Comparison of ENCODE assay signal across 27 cellular contexts in genomic region chr14:92943855-92944570, GRCh38. TPM values are rescaled to one million over a fixed set of nuclear protein-coding genes. Genes with fewer than 3 reads are reported as not detected.
A peak's percentile ranks its signal among the peaks of the same experiment; 100 is the strongest.
DNase-seq lines count a peak whose midpoint lies in the region; ATAC-seq and TF ChIP-seq lines count a peak whose summit lies in the region.
"Had no signal": no experiment of that assay in that cellular context is flagged by ENCODE, and none has a peak within 500 bp of the region (broad histone marks: within the 10 kb centered on the region; RNA-seq: fewer than 3 reads in every experiment).

No MANE protein-coding gene starts in this region.

- H3K4me1 Mint-ChIP-seq in activated naive CD4-positive, alpha-beta T cell treated with anti-CD3 and anti-CD28 coated beads, Interleukin-2, amount 10 ng/mL, durations not matched to agents 7 days and 5 days: no peaks in the 10 kb centered on the region
- H3K4me1 Mint-ChIP-seq in glutamatergic neuron (ENCODE audit: low read depth, unreplicated experiment) (peaks cover 23% of the 10 kb centered on the region), type B pancreatic cell (ENCODE audit: unreplicated experiment) (no peaks in the 10 kb centered on the region)
- H3K4me1 Mint-ChIP-seq: CD4-positive, alpha-beta memory T cell had no signal

- peak overlapping the region; percentile 4 to 38 for H3K27ac Mint-ChIP-seq in activated naive CD4-positive, alpha-beta T cell treated with anti-CD3 and anti-CD28 coated beads, Interleukin-2, amount 50 U/mL, for 72 hours
- H3K27ac Mint-ChIP-seq in activated naive CD4-positive, alpha-beta T cell treated with anti-CD3 and anti-CD28 coated beads, Interleukin-2, amount 10 ng/mL, durations not matched to agents 7 days and 5 days: no peak overlapping the region
- peak overlapping the region; percentile 29 for H3K27ac Mint-ChIP-seq in glutamatergic neuron (ENCODE audit: unreplicated experiment)
- H3K27ac Mint-ChIP-seq in type B pancreatic cell: peak overlapping the region; percentile 42
- H3K27ac Mint-ChIP-seq: IgD-negative memory B cell had no signal

- no peaks in the 10 kb centered on the region for H3K27me3 ChIP-seq in SJCRH30

- H3K4me3 Mint-ChIP-seq in activated naive CD4-positive, alpha-beta T cell treated with anti-CD3 and anti-CD28 coated beads, Interleukin-2, amount 10 ng/mL, durations not matched to agents 7 days and 5 days: no peak overlapping the region
- H3K4me3 Mint-ChIP-seq in glutamatergic neuron (ENCODE audit: unreplicated experiment) (no peak overlapping the region), type B pancreatic cell (no peak overlapping the region)
- H3K4me3 Mint-ChIP-seq: CD4-positive, alpha-beta memory T cell had no signal

- ATAC-seq in activated naive CD4-positive, alpha-beta T cell treated with anti-CD3 and anti-CD28 coated beads, Interleukin-2, amount 50 U/mL, for 72 hours: no peak
- no peak for ATAC-seq in HG02938 (IDR thresholded peaks at IDR 0.05; ENCODE audit: unreplicated experiment)
- ATAC-seq: HCT116 had no signal

- no peaks in the 10 kb centered on the region for H3K9me3 Mint-ChIP-seq in activated naive CD4-positive, alpha-beta T cell treated with anti-CD3 and anti-CD28 coated beads, Interleukin-2, amount 50 U/mL, for 72 hours
- no peaks in the 10 kb centered on the region for H3K9me3 Mint-ChIP-seq in activated naive CD4-positive, alpha-beta T cell treated with anti-CD3 and anti-CD28 coated beads, Interleukin-2, amount 10 ng/mL, durations not matched to agents 7 days and 5 days
- H3K9me3 Mint-ChIP-seq in glutamatergic neuron (ENCODE audit: unreplicated experiment): peaks cover 18% of the 10 kb centered on the region
- no peaks in the 10 kb centered on the region for H3K9me3 Mint-ChIP-seq in type B pancreatic cell
- H3K9me3 Mint-ChIP-seq: IgD-negative memory B cell had no signal

- no peak overlapping the region for H3K4me3 ChIP-seq in SJCRH30
- H3K4me3 ChIP-seq: PC-9 had no signal

- CTCF ChIA-PET in activated naive CD4-positive, alpha-beta T cell treated with anti-CD3 and anti-CD28 coated beads, Interleukin-2, amount 10 ng/mL, durations not matched to agents 7 days and 5 days (lab: Charles Lee): no interaction called here

- H3K9me3 ChIP-seq in SJCRH30 (replicated peaks): no peaks in the 10 kb centered on the region

- H3K27ac ChIP-seq in SJCRH30: peak overlapping the region; percentile 43
- H3K27ac ChIP-seq: PC-9 had no signal

- TF ChIP-seq CTCF in glutamatergic neuron (IDR thresholded peaks at IDR 0.05; ENCODE audit: partially characterized antibody, unreplicated experiment): no peak
- TF ChIP-seq CTCF in type B pancreatic cell (conservative IDR thresholded peaks at IDR 0.05): no peak

- H3K36me3 Mint-ChIP-seq in activated naive CD4-positive, alpha-beta T cell treated with anti-CD3 and anti-CD28 coated beads, Interleukin-2, amount 50 U/mL, for 72 hours: no peaks in the 10 kb centered on the region
- H3K36me3 Mint-ChIP-seq in activated naive CD4-positive, alpha-beta T cell treated with anti-CD3 and anti-CD28 coated beads, Interleukin-2, amount 10 ng/mL, durations not matched to agents 7 days and 5 days: peaks cover 8% of the 10 kb centered on the region
- H3K36me3 Mint-ChIP-seq in glutamatergic neuron (ENCODE audit: unreplicated experiment) (no peaks in the 10 kb centered on the region), type B pancreatic cell (no peaks in the 10 kb centered on the region)

- peaks cover 25% of the 10 kb centered on the region for H3K36me3 ChIP-seq in SJCRH30

- DNase-seq in activated naive CD4-positive, alpha-beta T cell treated with anti-CD3 and anti-CD28 coated beads, Interleukin-2, amount 50 U/mL, for 72 hours (ENCODE audit: low spot score in 2 of 2): no peak
- DNase-seq in activated naive CD4-positive, alpha-beta T cell treated with anti-CD3 and anti-CD28 coated beads, Interleukin-2, amount 10 ng/mL, durations not matched to agents 7 days and 5 days: no peak
- DNase-seq in SJCRH30 (peak; percentile 81 to 83), glutamatergic neuron (no peak), type B pancreatic cell (ENCODE audit: extremely low spot score, unreplicated experiment) (no peak), NCI-H2171 treated with DMSO at 0.1 percent for 48 hours (lab: John Stamatoyannopoulos, UW) (no peak), NCI-H226 (no peak)
- DNase-seq: C1 segment of cervical spinal cord; CD4-positive, alpha-beta memory T cell; COR-L47; DMS 273 treated with DMSO at 0.1 percent for 48 hours; DMS79; EL; GF-D8; NCI-H1048; NCI-H1417; NCI-H1694; NCI-H2029 treated with DMSO at 0.1 percent for 48 hours; NCI-H2171; NCI-H446; NCI-H526; PC-9; Right ventricle myocardium superior had no signal

- peaks cover 43% of the 10 kb centered on the region for H3K4me1 ChIP-seq in SJCRH30

- H3K27me3 Mint-ChIP-seq in activated naive CD4-positive, alpha-beta T cell treated with anti-CD3 and anti-CD28 coated beads, Interleukin-2, amount 10 ng/mL, durations not matched to agents 7 days and 5 days: no peaks in the 10 kb centered on the region
- peaks cover 13% of the 10 kb centered on the region for H3K27me3 Mint-ChIP-seq in glutamatergic neuron (ENCODE audit: unreplicated experiment)
- H3K27me3 Mint-ChIP-seq in type B pancreatic cell: no peaks in the 10 kb centered on the region
- H3K27me3 Mint-ChIP-seq: CD4-positive, alpha-beta memory T cell; IgD-negative memory B cell had no signal

RNA-seq across cellular contexts. Expression of gene CHGA, which starts 21.1 kb away (rescaled TPM):
- total RNA-seq in activated naive CD4-positive, alpha-beta T cell treated with anti-CD3 and anti-CD28 coated beads, Interleukin-2, amount 50 U/mL, for 72 hours: not detected
- not detected in 2 replicates for total RNA-seq in SJCRH30 (2014; rRNA removed; shearing (Covaris generic))
- 663 TPM for total RNA-seq in glutamatergic neuron (ENCODE audit: unreplicated experiment)
- 1,527 and 3,424 TPM in 2 replicates for total RNA-seq in type B pancreatic cell (ENCODE audit: low replicate concordance)
- total RNA-seq: CD4-positive, alpha-beta memory T cell; PC-9; Right ventricle myocardium superior; RPMI7951 had no signal

Comparison
In these comparisons a context has a peak if more than half of its experiments do, and no peak if none do; other contexts are left out.
1. DNase-seq: peak in SJCRH30 (2 of 2); none in activated naive CD4-positive, alpha-beta T cell treated with anti-CD3 and anti-CD28 coated beads, Interleukin-2, amount 50 U/mL, for 72 hours (0 of 2), activated naive CD4-positive, alpha-beta T cell treated with anti-CD3 and anti-CD28 coated beads, Interleukin-2, amount 10 ng/mL, durations not matched to agents 7 days and 5 days (single experiment), glutamatergic neuron (single experiment), type B pancreatic cell (single experiment), NCI-H2171 treated with DMSO at 0.1 percent for 48 hours (single experiment) and NCI-H226 (single experiment).
2. RNA of gene CHGA, which starts 21.1 kb away (total RNA-seq): 1,527 to 3,424 TPM in type B pancreatic cell and 663 TPM in glutamatergic neuron (single experiment); not detected in activated naive CD4-positive, alpha-beta T cell treated with anti-CD3 and anti-CD28 coated beads, Interleukin-2, amount 50 U/mL, for 72 hours and not detected in SJCRH30; every median in the first group is over 100 times any median in the second.